19 cellular contexts compared by ENCODE assay signal in genomic region chr15:97944724-97945123, GRCh38. TPM values are rescaled to one million over a fixed set of nuclear protein-coding genes. Genes with fewer than 3 reads are reported as not detected.
A peak's percentile ranks its signal among the peaks of the same experiment; 100 is the strongest.
DNase-seq lines count a peak whose midpoint lies in the region; ATAC-seq and TF ChIP-seq lines count a peak whose summit lies in the region.
"Had no signal": no experiment of that assay in that cellular context is flagged by ENCODE, and none has a peak within 500 bp of the region (broad histone marks: within the 10 kb centered on the region; RNA-seq: fewer than 3 reads in every experiment).

No MANE protein-coding gene starts in this region.

- no peak overlapping the region for H3K23ac ChIP-seq in mesendoderm (ENCODE audit: low read length)

- H3K79me2 ChIP-seq in mesendoderm (ENCODE audit: control insufficient read depth, insufficient read depth, low read length) = no peaks in the 10 kb centered on the region

- DNase-seq in NCI-H82 (lab: John Stamatoyannopoulos, UW) (peak; percentile 4), NCI-H82 treated with DMSO at 0.1 percent for 48 hours (lab: John Stamatoyannopoulos, UW; ENCODE audit: unreplicated experiment) (no peak), endodermal cell (no peak), mesendoderm (peak; percentile 5), medulla oblongata (ENCODE audit: extremely low spot score) (no peak)
- no peak for DNase-seq in effector CD4-positive, alpha-beta T cell
- DNase-seq: CD4-positive, alpha-beta memory T cell; DMS79 treated with DMSO at 0.1 percent for 48 hours; GF-D8; HFFc6; KBM-7 had no signal

- no peak overlapping the region for H3K4me2 ChIP-seq in mesendoderm (ENCODE audit: low read length)
- H3K4me2 ChIP-seq: A549, BLaER1 had no signal

- no peak overlapping the region for H3K27ac Mint-ChIP-seq in endodermal cell
- H3K27ac Mint-ChIP-seq: CD14-positive monocyte; CD4-positive, alpha-beta memory T cell; HFFc6; IgD-negative memory B cell had no signal

- no peaks in the 10 kb centered on the region for H3K27me3 Mint-ChIP-seq in endodermal cell (ENCODE audit: insufficient read depth)
- H3K27me3 Mint-ChIP-seq: CD4-positive, alpha-beta memory T cell had no signal

- H3K9me3 ChIP-seq in endodermal cell (ENCODE audit: control insufficient read depth, low read length) = no peaks in the 10 kb centered on the region
- H3K9me3 ChIP-seq: A549 had no signal

- no peak overlapping the region for H2BK15ac ChIP-seq in mesendoderm (replicated peaks; ENCODE audit: low read depth)

- H3K27ac ChIP-seq in endodermal cell (ENCODE audit: low read depth, low read length) = no peak overlapping the region
- H3K27ac ChIP-seq in mesendoderm (ENCODE audit: low read depth, low read length) = no peak overlapping the region
- H3K27ac ChIP-seq: 22Rv1, A549, BLaER1 had no signal

- peak; percentile 36 for TF ChIP-seq CTCF in endodermal cell (conservative IDR thresholded peaks at IDR 0.05)

- no peak for ATAC-seq in HG02642 (IDR thresholded peaks at IDR 0.05; ENCODE audit: poor library complexity, unreplicated experiment)
- ATAC-seq: A549, HCT116, HepG2 had no signal

- H3K4me3 Mint-ChIP-seq in endodermal cell = no peak overlapping the region
- H3K4me3 Mint-ChIP-seq: CD14-positive monocyte; CD4-positive, alpha-beta memory T cell; HFFc6; IgD-negative memory B cell had no signal

- H3K9ac ChIP-seq in endodermal cell (ENCODE audit: extremely low read depth, low read length, poor library complexity, severe bottlenecking) (no peak overlapping the region), mesendoderm (ENCODE audit: low read length) (no peak overlapping the region)
- H3K9ac ChIP-seq: BLaER1 had no signal

- H2BK5ac ChIP-seq in mesendoderm (ENCODE audit: low read length) = no peak overlapping the region

- no peaks in the 10 kb centered on the region for H3K79me1 ChIP-seq in mesendoderm (ENCODE audit: low read length)

- no peak overlapping the region for H4K5ac ChIP-seq in mesendoderm (ENCODE audit: low read length)

- no peak overlapping the region for H3K56ac ChIP-seq in mesendoderm (ENCODE audit: low read length)

- H2BK120ac ChIP-seq in mesendoderm (ENCODE audit: low read depth, low read length) = no peak overlapping the region

- H3K27me3 ChIP-seq in endodermal cell (ENCODE audit: control insufficient read depth, insufficient read depth, low read length, poor library complexity, severe bottlenecking) (no peaks in the 10 kb centered on the region), mesendoderm (ENCODE audit: insufficient read depth, low read length, poor library complexity) (no peaks in the 10 kb centered on the region)
- H3K27me3 ChIP-seq: BLaER1 had no signal

- no peak overlapping the region for H3K4ac ChIP-seq in mesendoderm (ENCODE audit: low read depth, low read length)

- H3K4me1 ChIP-seq in endodermal cell (ENCODE audit: control insufficient read depth, insufficient read depth, low read length) (no peaks in the 10 kb centered on the region), mesendoderm (ENCODE audit: control insufficient read depth, low read depth, low read length) (no peaks in the 10 kb centered on the region)
- H3K4me1 ChIP-seq: A549 had no signal

- no peaks in the 10 kb centered on the region for H3K9me3 Mint-ChIP-seq in endodermal cell
- H3K9me3 Mint-ChIP-seq: HFFc6 had no signal

- no peak overlapping the region for H2AK5ac ChIP-seq in mesendoderm (ENCODE audit: low read length)

- no peaks in the 10 kb centered on the region for H3K36me3 Mint-ChIP-seq in endodermal cell (ENCODE audit: low read depth)
- H3K36me3 Mint-ChIP-seq: CD14-positive monocyte; CD4-positive, alpha-beta memory T cell had no signal

- H3K4me3 ChIP-seq in endodermal cell (ENCODE audit: low read length) = no peak overlapping the region
- H3K4me3 ChIP-seq in mesendoderm (ENCODE audit: low read length) = no peak overlapping the region
- H3K4me3 ChIP-seq: A549, BLaER1 had no signal

- H3K18ac ChIP-seq in mesendoderm (ENCODE audit: low read length) = no peak overlapping the region

- no peaks in the 10 kb centered on the region for H3K4me1 Mint-ChIP-seq in endodermal cell
- H3K4me1 Mint-ChIP-seq: CD14-positive monocyte; CD4-positive, alpha-beta memory T cell; IgD-negative memory B cell had no signal

- H3K36me3 ChIP-seq in endodermal cell (ENCODE audit: control insufficient read depth, insufficient read depth, low read length) (no peaks in the 10 kb centered on the region), mesendoderm (ENCODE audit: control insufficient read depth, insufficient read depth, low read length) (no peaks in the 10 kb centered on the region)
- H3K36me3 ChIP-seq: BLaER1 had no signal

- WGBS in endodermal cell (ENCODE audit: insufficient coverage in 1 of 2, insufficient read length in 1 of 2), 2 experiments = 70 to 80% methylated on average over 5 to 10 of the region's 10 CpGs
- no CpG with 5 or more reads among the region's 10 CpGs for WGBS in mesendoderm (ENCODE audit: extremely low coverage, insufficient coverage, low lambda C conversion rate)

- H4K8ac ChIP-seq in mesendoderm (ENCODE audit: low read depth, low read length) = no peak overlapping the region

RNA-seq across cellular contexts. Expression of gene ARRDC4, which starts 15.8 kb away (rescaled TPM):
- 1 to 10 TPM; 2.1 TPM for total RNA-seq in endodermal cell
- 1.7 TPM for polyA plus RNA-seq in endodermal cell (2013, experiment 1 of 2)
- 2.4 TPM for polyA plus RNA-seq in endodermal cell (2013, experiment 2 of 2)
- polyA plus RNA-seq in mesendoderm (2013, experiment 1 of 2) = 0.72 TPM
- 0.71 TPM for polyA plus RNA-seq in mesendoderm (2013, experiment 2 of 2)

Comparison
In these comparisons a context has a peak if more than half of its experiments do, and no peak if none do; other contexts are left out.
1. DNase-seq: peak in NCI-H82 (single experiment) and mesendoderm (single experiment); none in NCI-H82 treated with DMSO at 0.1 percent for 48 hours (single experiment), endodermal cell (single experiment), medulla oblongata (single experiment) and effector CD4-positive, alpha-beta T cell (single experiment).